25 cellular contexts compared by ENCODE assay signal in the genomic region with DNA sequence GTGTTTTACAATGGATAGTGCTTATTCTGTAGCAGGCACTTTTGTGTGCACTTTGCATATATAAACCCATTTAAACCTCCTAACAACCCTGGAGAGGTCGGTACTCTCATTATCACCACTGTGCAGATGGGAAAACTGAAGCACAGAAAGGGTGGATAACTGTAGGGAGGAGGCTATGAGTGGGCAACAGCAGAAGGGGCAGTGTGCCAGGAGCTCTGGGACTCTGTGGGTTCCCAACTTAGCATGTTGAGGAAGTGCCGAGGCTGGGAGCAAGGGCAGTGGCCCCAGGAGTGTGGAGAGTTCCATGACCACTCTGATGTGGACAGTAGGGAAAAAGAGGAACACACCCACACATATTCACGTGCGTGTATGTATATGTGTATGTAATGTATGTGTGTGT. TPM values are rescaled to one million over a fixed set of nuclear protein-coding genes. Genes with fewer than 3 reads are reported as not detected.
"Had no signal": no experiment of that assay in that cellular context is flagged by ENCODE, and none has a peak within 500 bp of the region (broad histone marks: within the 10 kb centered on the region; RNA-seq: fewer than 3 reads in every experiment).

No MANE protein-coding gene starts in this region.

- H3K27ac Mint-ChIP-seq: effector memory CD8-positive, alpha-beta T cell; mesothelial cell of epicardium; natural killer cell treated with Interleukin-12 subunit alpha and Interleukin-12 subunit beta and Interleukin-15 and Interleukin-18, amount 100 ng/mL, for 72 hours; stimulated activated effector memory CD8-positive, alpha-beta T cell treated with anti-CD3 and anti-CD28 coated beads, Interleukin-12 subunit alpha, Interleukin-12 subunit beta, amount 100 ng/mL, for 72 hours; type B pancreatic cell had no signal

- ATAC-seq: effector memory CD8-positive, alpha-beta T cell; gastroesophageal sphincter; left lung; mucosa of descending colon; natural killer cell treated with Interleukin-12 subunit alpha and Interleukin-12 subunit beta and Interleukin-15 and Interleukin-18, amount 100 ng/mL, for 72 hours; sciatic nerve; stimulated activated effector memory CD8-positive, alpha-beta T cell treated with anti-CD3 and anti-CD28 coated beads, Interleukin-12 subunit alpha, Interleukin-12 subunit beta, amount 100 ng/mL, for 72 hours had no signal

- H3K4me3 Mint-ChIP-seq: effector memory CD8-positive, alpha-beta T cell; mesothelial cell of epicardium; naive B cell; natural killer cell treated with Interleukin-12 subunit alpha and Interleukin-12 subunit beta and Interleukin-15 and Interleukin-18, amount 100 ng/mL, for 72 hours; neural crest cell; stimulated activated effector memory CD8-positive, alpha-beta T cell treated with anti-CD3 and anti-CD28 coated beads, Interleukin-12 subunit alpha, Interleukin-12 subunit beta, amount 100 ng/mL, for 72 hours; type B pancreatic cell had no signal

- DNase-seq: dermis blood vessel endothelial cell; effector memory CD8-positive, alpha-beta T cell; foreskin fibroblast; glutamatergic neuron; hippocampal formation; left cardiac atrium; left lung; mesenchymal stem cell; mucosa of descending colon; naive B cell; stimulated activated CD4-positive, alpha-beta T cell treated with anti-CD3 and anti-CD28 coated beads, Interleukin-12 subunit alpha, Interleukin-12 subunit beta, amount 100 ng/mL, for 4 hours; stimulated activated CD4-positive, alpha-beta T cell treated with anti-CD3 and anti-CD28 coated beads, Interleukin-2, amount 100 ng/mL, for 24 hours; stimulated activated CD4-positive, alpha-beta T cell treated with anti-CD3 and anti-CD28 coated beads, Interleukin-4, amount 100 ng/mL, for 24 hours; stimulated activated naive CD4-positive, alpha-beta T cell treated with Interleukin-2 at 50 U/mL for 16 hours; stomach; testis; tibial artery had no signal

- H3K36me3 Mint-ChIP-seq: mesothelial cell of epicardium; naive B cell; natural killer cell treated with Interleukin-12 subunit alpha and Interleukin-12 subunit beta and Interleukin-15 and Interleukin-18, amount 100 ng/mL, for 72 hours; stimulated activated effector memory CD8-positive, alpha-beta T cell treated with anti-CD3 and anti-CD28 coated beads, Interleukin-12 subunit alpha, Interleukin-12 subunit beta, amount 100 ng/mL, for 72 hours; type B pancreatic cell had no signal

- H3K4me1 Mint-ChIP-seq: naive B cell; stimulated activated effector memory CD8-positive, alpha-beta T cell treated with anti-CD3 and anti-CD28 coated beads, Interleukin-12 subunit alpha, Interleukin-12 subunit beta, amount 100 ng/mL, for 72 hours had no signal

- H3K9me3 Mint-ChIP-seq: effector memory CD8-positive, alpha-beta T cell; mesothelial cell of epicardium; naive B cell; natural killer cell treated with Interleukin-12 subunit alpha and Interleukin-12 subunit beta and Interleukin-15 and Interleukin-18, amount 100 ng/mL, for 72 hours; neural crest cell; stimulated activated effector memory CD8-positive, alpha-beta T cell treated with anti-CD3 and anti-CD28 coated beads, Interleukin-12 subunit alpha, Interleukin-12 subunit beta, amount 100 ng/mL, for 72 hours; type B pancreatic cell had no signal

RNA-seq across cellular contexts. Expression of gene SLC6A17, which starts 34.1 kb away (rescaled TPM):
- total RNA-seq: natural killer cell treated with Interleukin-12 subunit alpha and Interleukin-12 subunit beta and Interleukin-15 and Interleukin-18, amount 100 ng/mL, for 72 hours; right atrium auricular region; sciatic nerve had no signal
